In the genomic region with DNA sequence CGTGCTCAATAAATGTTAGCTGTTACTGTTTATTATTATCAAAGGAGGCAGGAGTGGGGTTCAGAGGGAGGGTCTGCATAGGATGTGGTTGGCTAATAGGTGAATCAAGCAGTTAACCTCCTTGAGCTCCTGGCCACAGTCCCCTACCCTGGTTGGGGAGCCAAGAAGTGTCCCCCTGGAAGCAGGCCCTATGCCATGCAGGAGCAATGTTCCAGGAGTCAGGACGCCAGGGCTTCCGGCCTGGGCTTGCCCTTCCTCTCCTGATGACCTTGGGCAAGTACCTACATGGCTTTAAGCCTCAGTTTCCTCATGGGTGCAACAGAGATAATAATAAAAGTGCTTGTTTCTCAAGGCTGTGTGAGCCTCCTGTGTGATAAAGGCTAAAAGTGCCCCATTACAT, we compare ENCODE assay signal across 26 cellular contexts.
A peak's percentile ranks its signal among the peaks of the same experiment; 100 is the strongest.
DNase-seq lines count a peak whose midpoint lies in the region; ATAC-seq and TF ChIP-seq lines count a peak whose summit lies in the region.
"Had no signal": no experiment of that assay in that cellular context is flagged by ENCODE, and none has a peak within 500 bp of the region (broad histone marks: within the 10 kb centered on the region; RNA-seq: fewer than 3 reads in every experiment).

No MANE protein-coding gene starts in this region.

- H3K4me1 Mint-ChIP-seq in endodermal cell: no peaks in the 10 kb centered on the region
- no peaks in the 10 kb centered on the region for H3K4me1 Mint-ChIP-seq in activated CD4-positive, alpha-beta T cell treated with anti-CD3 and anti-CD28 coated beads, Interleukin-2, amount 10 ng/mL, durations not matched to agents 24 days and 14 days
- H3K4me1 Mint-ChIP-seq: GM23338 had no signal

- H3K36me3 ChIP-seq in endodermal cell (ENCODE audit: control insufficient read depth, insufficient read depth, low read length) (no peaks in the 10 kb centered on the region), upper lobe of right lung (no peaks in the 10 kb centered on the region)
- H3K36me3 ChIP-seq: BLaER1, HAP-1 had no signal

- H3K27me3 Mint-ChIP-seq in endodermal cell (ENCODE audit: insufficient read depth): no peaks in the 10 kb centered on the region
- no peaks in the 10 kb centered on the region for H3K27me3 Mint-ChIP-seq in activated CD4-positive, alpha-beta T cell treated with anti-CD3 and anti-CD28 coated beads, Interleukin-2, amount 10 ng/mL, durations not matched to agents 24 days and 14 days

- WGBS in endodermal cell (ENCODE audit: insufficient coverage in 1 of 2, insufficient read length in 1 of 2), 2 experiments: 92 to 100% methylated on average over 1 to 3 of the region's 3 CpGs

- intact Hi-C loops in posterior vena cava (cut with DNase I) (no loop called here), upper lobe of right lung (cut with DNase I) (no loop called here)
- intact Hi-C loops in activated CD4-positive, alpha-beta T cell treated with anti-CD3 and anti-CD28 coated beads, Interleukin-2, amount 10 ng/mL, durations not matched to agents 24 days and 14 days (cut with micrococcal nuclease): no loop called here

- H3K4me3 Mint-ChIP-seq in endodermal cell: no peak overlapping the region
- H3K4me3 Mint-ChIP-seq in activated CD4-positive, alpha-beta T cell treated with anti-CD3 and anti-CD28 coated beads, Interleukin-2, amount 10 ng/mL, durations not matched to agents 24 days and 14 days: no peak overlapping the region
- H3K4me3 Mint-ChIP-seq: CD4-positive, alpha-beta T cell; GM23338; HFFc6 had no signal

- no peak overlapping the region for H3K9ac ChIP-seq in endodermal cell (ENCODE audit: extremely low read depth, low read length, poor library complexity, severe bottlenecking)
- H3K9ac ChIP-seq: BLaER1 had no signal

- no peaks in the 10 kb centered on the region for H3K4me1 ChIP-seq in endodermal cell (ENCODE audit: control insufficient read depth, insufficient read depth, low read length)
- H3K4me1 ChIP-seq in upper lobe of right lung: no peaks in the 10 kb centered on the region
- H3K4me1 ChIP-seq: BLaER1, HAP-1 had no signal

- TF ChIP-seq CTCF in endodermal cell (conservative IDR thresholded peaks at IDR 0.05) (no peak), upper lobe of right lung (IDR thresholded peaks at IDR 0.05) (no peak)

- H3K4me3 ChIP-seq in endodermal cell (ENCODE audit: low read length) (no peak overlapping the region), upper lobe of right lung (no peak overlapping the region)
- H3K4me3 ChIP-seq: BLaER1, GM23338, HAP-1 had no signal

- H3K27ac ChIP-seq in endodermal cell (ENCODE audit: low read depth, low read length): no peak overlapping the region
- no peak overlapping the region for H3K27ac ChIP-seq in upper lobe of right lung
- H3K27ac ChIP-seq: BLaER1, HL-60 had no signal

- DNase-seq in activated effector memory CD4-positive, alpha-beta T cell treated with anti-CD3 and anti-CD28 coated beads, Interleukin-2, amount 50 U/mL, for 16 hours: peak; percentile 22
- DNase-seq in activated effector memory CD4-positive, alpha-beta T cell treated with Interleukin-2 at 50 U/mL for 16 hours: no peak
- DNase-seq in endodermal cell (peak; percentile 26), posterior vena cava (ENCODE audit: low spot score) (peak; percentile 53), upper lobe of right lung (peak; percentile 26), AG08395 (ENCODE audit: low spot score) (no peak)
- no peak for DNase-seq in activated CD4-positive, alpha-beta T cell treated with anti-CD3 and anti-CD28 coated beads, Interleukin-2, amount 10 ng/mL, durations not matched to agents 24 days and 14 days
- DNase-seq: COR-L47, DMS53, HFFc6, Karpas-422, NCI-H1092, NCI-H1417 treated with DMSO at 0.1 percent for 48 hours, NCI-H1694 treated with DMSO at 0.1 percent for 48 hours, NCI-H2081, NCI-H2227 treated with DMSO at 0.1 percent for 48 hours, NCI-H526 treated with DMSO at 0.1 percent for 48 hours, RPMI8226, SHP77 had no signal

- H3K36me3 Mint-ChIP-seq in endodermal cell (ENCODE audit: low read depth): no peaks in the 10 kb centered on the region
- no peaks in the 10 kb centered on the region for H3K36me3 Mint-ChIP-seq in activated CD4-positive, alpha-beta T cell treated with anti-CD3 and anti-CD28 coated beads, Interleukin-2, amount 10 ng/mL, durations not matched to agents 24 days and 14 days (ENCODE audit: low read depth)

- ATAC-seq in upper lobe of right lung (no peak), GM21619 (IDR thresholded peaks at IDR 0.05; ENCODE audit: unreplicated experiment) (no peak)
- ATAC-seq: GM23338, HepG2 had no signal

- no peaks in the 10 kb centered on the region for H3K27me3 ChIP-seq in endodermal cell (ENCODE audit: control insufficient read depth, insufficient read depth, low read length, poor library complexity, severe bottlenecking)
- H3K27me3 ChIP-seq in upper lobe of right lung: no peaks in the 10 kb centered on the region
- H3K27me3 ChIP-seq: BLaER1 had no signal

- H3K27ac Mint-ChIP-seq in endodermal cell: no peak overlapping the region
- H3K27ac Mint-ChIP-seq in activated CD4-positive, alpha-beta T cell treated with anti-CD3 and anti-CD28 coated beads, Interleukin-2, amount 10 ng/mL, durations not matched to agents 24 days and 14 days: no peak overlapping the region
- H3K27ac Mint-ChIP-seq: CD4-positive, alpha-beta T cell; GM23338; HFFc6 had no signal

- H3K9me3 ChIP-seq in endodermal cell (ENCODE audit: control insufficient read depth, low read length) (no peaks in the 10 kb centered on the region), upper lobe of right lung (no peaks in the 10 kb centered on the region)
- H3K9me3 ChIP-seq: HAP-1 had no signal

- H3K9me3 Mint-ChIP-seq in endodermal cell: peaks cover 9% of the 10 kb centered on the region
- no peaks in the 10 kb centered on the region for H3K9me3 Mint-ChIP-seq in activated CD4-positive, alpha-beta T cell treated with anti-CD3 and anti-CD28 coated beads, Interleukin-2, amount 10 ng/mL, durations not matched to agents 24 days and 14 days
- H3K9me3 Mint-ChIP-seq: CD4-positive, alpha-beta T cell; HFFc6 had no signal

Comparison
In these comparisons a context has a peak if more than half of its experiments do, and no peak if none do; other contexts are left out.
1. DNase-seq: peak in activated effector memory CD4-positive, alpha-beta T cell treated with anti-CD3 and anti-CD28 coated beads, Interleukin-2, amount 50 U/mL, for 16 hours (single experiment), endodermal cell (single experiment), posterior vena cava (single experiment) and upper lobe of right lung (single experiment); none in activated effector memory CD4-positive, alpha-beta T cell treated with Interleukin-2 at 50 U/mL for 16 hours (single experiment), activated CD4-positive, alpha-beta T cell treated with anti-CD3 and anti-CD28 coated beads, Interleukin-2, amount 10 ng/mL, durations not matched to agents 24 days and 14 days (single experiment) and AG08395 (single experiment).